20 cellular contexts compared by ENCODE assay signal in genomic region chr7:111132833-111133232, GRCh38. TPM values are rescaled to one million over a fixed set of nuclear protein-coding genes. Genes with fewer than 3 reads are reported as not detected.
"Had no signal": no experiment of that assay in that cellular context is flagged by ENCODE, and none has a peak within 500 bp of the region (broad histone marks: within the 10 kb centered on the region; RNA-seq: fewer than 3 reads in every experiment).

No MANE protein-coding gene starts in this region.

- H3K27me3 ChIP-seq: adrenal gland, body of pancreas, gastroesophageal sphincter, heart right ventricle had no signal

- H3K36me3 ChIP-seq: adrenal gland, gastroesophageal sphincter, heart right ventricle, ovary had no signal

- H3K27ac ChIP-seq: adrenal gland, body of pancreas, gastroesophageal sphincter, heart right ventricle, ovary had no signal

- H3K9me3 ChIP-seq: adrenal gland, body of pancreas, gastroesophageal sphincter, heart right ventricle, ovary had no signal

- ATAC-seq: activated CD8-positive, alpha-beta T cell treated with anti-CD3 and anti-CD28 coated beads, Interleukin-2, amount 10 ng/mL, durations not matched to agents 7 days and 5 days; body of pancreas; gastroesophageal sphincter; heart right ventricle; sciatic nerve; stimulated activated memory B cell treated with anti-CD40 and anti-IgM and Interleukin-4, amounts not matched to agents 10 μg/mL and 1 μg/mL and 100 μg/mL, for 72 hours had no signal

- FAIRE-seq: islet of Langerhans, TTC549 had no signal

- H3K4me1 ChIP-seq: body of pancreas had no signal

- DNase-seq: activated B cell treated with CpG ODN at 0.5 μM for 24 hours; activated CD4-positive, alpha-beta T cell treated with anti-CD3 and anti-CD28 coated beads for 48 hours; activated CD8-positive, alpha-beta memory T cell treated with anti-CD3 and anti-CD28 coated beads, Interleukin-2, amount 50 U/mL, for 4 hours; activated CD8-positive, alpha-beta T cell treated with anti-CD3 and anti-CD28 coated beads, Interleukin-2, amount 10 ng/mL, durations not matched to agents 7 days and 5 days; activated effector memory CD4-positive, alpha-beta T cell treated with anti-CD3 and anti-CD28 coated beads, Interleukin-2, amount 50 U/mL, for 16 hours; activated T-cell treated with anti-CD3 and anti-CD28 coated beads, Interleukin-2, amount 50 U/mL, for 48 hours; adrenal gland; body of pancreas; effector memory CD4-positive, alpha-beta T cell; heart right ventricle; ovary; T-helper 2 cell had no signal

- H3K4me3 ChIP-seq: adrenal gland, body of pancreas, gastroesophageal sphincter, heart right ventricle, lung, ovary had no signal

RNA-seq across cellular contexts. Expression of gene LRRN3, which starts 41.9 kb away (rescaled TPM):
- total RNA-seq: activated B cell treated with CpG ODN at 0.5 μM for 24 hours, epithelial cell of proximal tubule, pulmonary artery endothelial cell had no signal
